8 cellular contexts compared by ENCODE assay signal in genomic region chr11:60899021-60899936, GRCh38. TPM values are rescaled to one million over a fixed set of nuclear protein-coding genes. Genes with fewer than 3 reads are reported as not detected.
DNase-seq lines count a peak whose midpoint lies in the region; ATAC-seq, FAIRE-seq and TF ChIP-seq lines count a peak whose summit lies in the region.

No MANE protein-coding gene starts in this region.

- DNase-seq in NCI-H345 (lab: John Stamatoyannopoulos, UW), result peak; percentile 46
- DNase-seq in NCI-H345 treated with DMSO at 0.1 percent for 48 hours (lab: John Stamatoyannopoulos, UW; ENCODE audit: unreplicated experiment), result no peak
- no peak for DNase-seq in H54 (ENCODE audit: insufficient read length, low spot score)
- peak; percentile 31 for DNase-seq in NCI-H774 (lab: John Stamatoyannopoulos, UW)
- peak in 1 of 2 donors; percentile 41 for DNase-seq in stimulated activated naive CD8-positive, alpha-beta T cell treated with anti-CD3 and anti-CD28 coated beads, Interleukin-15, amount 100 ng/mL, for 72 hours

- H3K36me3 Mint-ChIP-seq in brain, result peaks cover 76% of the 10 kb centered on the region

- no peak for TF ChIP-seq POLR2A in H54 (IDR thresholded peaks at IDR 0.05; ENCODE audit: low read depth, low read length)

- H3K4me3 Mint-ChIP-seq in brain, result peak overlapping the region in 1 of 5 experiments; percentile 79
- no peak overlapping the region for H3K4me3 Mint-ChIP-seq in stimulated activated naive CD8-positive, alpha-beta T cell treated with anti-CD3 and anti-CD28 coated beads, Interleukin-15, amount 100 ng/mL, for 72 hours

- ATAC-seq in stimulated activated naive CD8-positive, alpha-beta T cell treated with anti-CD3 and anti-CD28 coated beads, Interleukin-15, amount 100 ng/mL, for 72 hours, result peak; percentile 78
- no peak for ATAC-seq in HG03097 (IDR thresholded peaks at IDR 0.05; ENCODE audit: low FRiP score, unreplicated experiment)

- peaks cover 9% of the 10 kb centered on the region for H3K4me1 Mint-ChIP-seq in brain
- H3K4me1 Mint-ChIP-seq in stimulated activated naive CD8-positive, alpha-beta T cell treated with anti-CD3 and anti-CD28 coated beads, Interleukin-15, amount 100 ng/mL, for 72 hours, result peaks cover 26% of the 10 kb centered on the region

- FAIRE-seq in H54 (lab: Jason Lieb, UNC), result peak; percentile 75
- peak; percentile 53 for FAIRE-seq in islet of Langerhans (lab: Jason Lieb, UNC)

- TF ChIP-seq CTCF in brain (conservative IDR thresholded peaks at IDR 0.05), result peak; percentile 84 to 92

- H3K27ac Mint-ChIP-seq in brain, result peak overlapping the region in 4 of 5 experiments; percentile 27 to 81 (median 59)
- H3K27ac Mint-ChIP-seq in stimulated activated naive CD8-positive, alpha-beta T cell treated with anti-CD3 and anti-CD28 coated beads, Interleukin-15, amount 100 ng/mL, for 72 hours, result no peak overlapping the region

- H3K9me3 Mint-ChIP-seq in brain, result no peaks in the 10 kb centered on the region
- H3K9me3 Mint-ChIP-seq in stimulated activated naive CD8-positive, alpha-beta T cell treated with anti-CD3 and anti-CD28 coated beads, Interleukin-15, amount 100 ng/mL, for 72 hours, result no peaks in the 10 kb centered on the region

- no peaks in the 10 kb centered on the region for H3K27me3 Mint-ChIP-seq in brain
- H3K27me3 Mint-ChIP-seq in stimulated activated naive CD8-positive, alpha-beta T cell treated with anti-CD3 and anti-CD28 coated beads, Interleukin-15, amount 100 ng/mL, for 72 hours, result no peaks in the 10 kb centered on the region

RNA-seq across cellular contexts. Expression of gene PRPF19, which starts 7.1 kb away (rescaled TPM):
- 200 TPM for polyA plus RNA-seq in brain (ENCODE audit: insufficient read depth, low read depth, low replicate concordance)

RNA-seq across cellular contexts. Expression of gene TMEM109, which starts 14.7 kb away (rescaled TPM):
- 69.7 TPM for polyA plus RNA-seq in brain (ENCODE audit: insufficient read depth, low read depth, low replicate concordance)

RNA-seq across cellular contexts. Expression of gene TMEM132A, which starts 25.0 kb away (rescaled TPM):
- 113 TPM for polyA plus RNA-seq in brain (ENCODE audit: insufficient read depth, low read depth, low replicate concordance)

RNA-seq across cellular contexts. Expression of gene ZP1, which starts 31.9 kb away (rescaled TPM):
- polyA plus RNA-seq in brain (ENCODE audit: insufficient read depth, low read depth, low replicate concordance), result 1.0 TPM

RNA-seq across cellular contexts. Expression of gene PTGDR2, which starts 43.5 kb away (rescaled TPM):
- 1.3 TPM for polyA plus RNA-seq in brain (ENCODE audit: insufficient read depth, low read depth, low replicate concordance)

Comparison
In these comparisons a context has a peak if more than half of its experiments do, and no peak if none do; other contexts are left out.
1. DNase-seq: peak in NCI-H345 (single experiment) and NCI-H774 (single experiment); none in NCI-H345 treated with DMSO at 0.1 percent for 48 hours (single experiment) and H54 (single experiment).
2. H3K27ac Mint-ChIP-seq: peak in brain (4 of 5); none in stimulated activated naive CD8-positive, alpha-beta T cell treated with anti-CD3 and anti-CD28 coated beads, Interleukin-15, amount 100 ng/mL, for 72 hours (0 of 2).